ENCODE assay signal across 1 cellular context in the genomic region with DNA sequence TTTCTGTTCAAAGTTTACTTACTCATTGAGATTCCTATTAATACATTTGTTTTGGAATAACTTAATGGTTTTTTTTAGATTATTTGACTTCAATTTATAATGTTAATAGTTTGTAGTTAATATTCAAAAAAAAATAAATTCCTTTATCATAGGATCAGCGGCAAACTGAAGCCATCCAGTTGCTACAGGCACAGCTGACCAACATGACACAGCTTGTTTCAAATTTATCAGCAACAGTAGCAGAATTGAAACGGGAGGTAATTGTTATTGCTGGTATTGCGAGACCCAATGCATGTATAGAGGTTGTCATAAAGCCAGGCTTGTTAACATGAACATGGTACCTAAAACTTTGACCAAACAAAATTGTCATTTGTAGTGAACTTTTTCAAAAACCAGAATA.
TF ChIP-seq lines count a peak whose summit lies in the region.

No MANE protein-coding gene starts in this region.

TF ChIP-seq in K562, 482 proteins besides CTCF, POLR2A, EP300 and RAD21 (continued from another document):
- TF ChIP-seq TCF15 (CRISPR knock-in tag; IDR thresholded peaks at IDR 0.05) (no peak), THRAP3 (IDR thresholded peaks at IDR 0.05; ENCODE audit: borderline replicate concordance) (no peak), FOXM1 (IDR thresholded peaks at IDR 0.05; ENCODE audit: low read depth) (peak; percentile 88), FOXM1 (CRISPR knock-in tag; IDR thresholded peaks at IDR 0.05; ENCODE audit: low read depth) (no peak), HNRNPLL (IDR thresholded peaks at IDR 0.05; ENCODE audit: low read depth, low read length, poor library complexity, severe bottlenecking) (no peak), ZFP36 (IDR thresholded peaks at IDR 0.05; ENCODE audit: low read depth, low read length, partially characterized antibody) (no peak), SMAD4 (CRISPR knock-in tag; conservative IDR thresholded peaks at IDR 0.05) (no peak), POLR2B (IDR thresholded peaks at IDR 0.05; ENCODE audit: low read depth, partially characterized antibody) (no peak), NR2F6 (CRISPR knock-in tag; IDR thresholded peaks at IDR 0.05) (no peak), NFE2L1 (tag; IDR thresholded peaks at IDR 0.05; ENCODE audit: borderline replicate concordance, low read depth) (no peak), ZNF77 (CRISPR knock-in tag; IDR thresholded peaks at IDR 0.05) (no peak), BCOR (IDR thresholded peaks at IDR 0.05) (no peak), NR2C1 (IDR thresholded peaks at IDR 0.05) (no peak), NR2C1 (tag; IDR thresholded peaks at IDR 0.05) (no peak), KLF10 (CRISPR knock-in tag; IDR thresholded peaks at IDR 0.05) (no peak), U2AF1 (optimal IDR thresholded peaks at IDR 0.05; ENCODE audit: low read depth, low read length) (no peak), PKNOX1 (IDR thresholded peaks at IDR 0.05) (no peak), SMARCB1 (IDR thresholded peaks at IDR 0.05; ENCODE audit: insufficient read length, low read depth) (no peak), SMC3 (conservative IDR thresholded peaks at IDR 0.05; ENCODE audit: insufficient read depth, low read depth, low read length) (no peak), NFE2 (IDR thresholded peaks at IDR 0.05; ENCODE audit: low read depth) (peak; percentile 79), MLX (CRISPR knock-in tag; conservative IDR thresholded peaks at IDR 0.05) (no peak), ZEB2 (IDR thresholded peaks at IDR 0.05) (no peak), ZNF174 (CRISPR knock-in tag; IDR thresholded peaks at IDR 0.05) (no peak), XRCC5 (IDR thresholded peaks at IDR 0.05; ENCODE audit: low read depth, low read length) (no peak), MAFG (tag; conservative IDR thresholded peaks at IDR 0.05) (peak; percentile 60), ZNF444 (CRISPR knock-in tag; IDR thresholded peaks at IDR 0.05) (no peak), C11orf30 (IDR thresholded peaks at IDR 0.05; ENCODE audit: low read depth) (0 out of 2 replicates have a peak, but pooled peaks have one; percentile 11), BCL6 (CRISPR knock-in tag; IDR thresholded peaks at IDR 0.05) (no peak), BRCA1 (IDR thresholded peaks at IDR 0.05) (no peak), BRCA1 (CRISPR knock-in tag; IDR thresholded peaks at IDR 0.05) (no peak)
- TF ChIP-seq, protein P1, sequence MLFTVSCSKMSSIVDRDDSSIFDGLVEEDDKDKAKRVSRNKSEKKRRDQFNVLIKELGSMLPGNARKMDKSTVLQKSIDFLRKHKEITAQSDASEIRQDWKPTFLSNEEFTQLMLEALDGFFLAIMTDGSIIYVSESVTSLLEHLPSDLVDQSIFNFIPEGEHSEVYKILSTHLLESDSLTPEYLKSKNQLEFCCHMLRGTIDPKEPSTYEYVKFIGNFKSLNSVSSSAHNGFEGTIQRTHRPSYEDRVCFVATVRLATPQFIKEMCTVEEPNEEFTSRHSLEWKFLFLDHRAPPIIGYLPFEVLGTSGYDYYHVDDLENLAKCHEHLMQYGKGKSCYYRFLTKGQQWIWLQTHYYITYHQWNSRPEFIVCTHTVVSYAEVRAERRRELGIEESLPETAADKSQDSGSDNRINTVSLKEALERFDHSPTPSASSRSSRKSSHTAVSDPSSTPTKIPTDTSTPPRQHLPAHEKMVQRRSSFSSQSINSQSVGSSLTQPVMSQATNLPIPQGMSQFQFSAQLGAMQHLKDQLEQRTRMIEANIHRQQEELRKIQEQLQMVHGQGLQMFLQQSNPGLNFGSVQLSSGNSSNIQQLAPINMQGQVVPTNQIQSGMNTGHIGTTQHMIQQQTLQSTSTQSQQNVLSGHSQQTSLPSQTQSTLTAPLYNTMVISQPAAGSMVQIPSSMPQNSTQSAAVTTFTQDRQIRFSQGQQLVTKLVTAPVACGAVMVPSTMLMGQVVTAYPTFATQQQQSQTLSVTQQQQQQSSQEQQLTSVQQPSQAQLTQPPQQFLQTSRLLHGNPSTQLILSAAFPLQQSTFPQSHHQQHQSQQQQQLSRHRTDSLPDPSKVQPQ (CRISPR knock-in tag; IDR thresholded peaks at IDR 0.05; ENCODE audit: borderline replicate concordance) = no peak
- TF ChIP-seq, protein P2, sequence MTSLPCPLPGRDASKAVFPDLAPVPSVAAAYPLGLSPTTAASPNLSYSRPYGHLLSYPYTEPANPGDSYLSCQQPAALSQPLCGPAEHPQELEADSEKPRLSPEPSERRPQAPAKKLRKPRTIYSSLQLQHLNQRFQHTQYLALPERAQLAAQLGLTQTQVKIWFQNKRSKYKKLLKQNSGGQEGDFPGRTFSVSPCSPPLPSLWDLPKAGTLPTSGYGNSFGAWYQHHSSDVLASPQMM (CRISPR knock-in tag; IDR thresholded peaks at IDR 0.05) = no peak
- TF ChIP-seq, protein P3, sequence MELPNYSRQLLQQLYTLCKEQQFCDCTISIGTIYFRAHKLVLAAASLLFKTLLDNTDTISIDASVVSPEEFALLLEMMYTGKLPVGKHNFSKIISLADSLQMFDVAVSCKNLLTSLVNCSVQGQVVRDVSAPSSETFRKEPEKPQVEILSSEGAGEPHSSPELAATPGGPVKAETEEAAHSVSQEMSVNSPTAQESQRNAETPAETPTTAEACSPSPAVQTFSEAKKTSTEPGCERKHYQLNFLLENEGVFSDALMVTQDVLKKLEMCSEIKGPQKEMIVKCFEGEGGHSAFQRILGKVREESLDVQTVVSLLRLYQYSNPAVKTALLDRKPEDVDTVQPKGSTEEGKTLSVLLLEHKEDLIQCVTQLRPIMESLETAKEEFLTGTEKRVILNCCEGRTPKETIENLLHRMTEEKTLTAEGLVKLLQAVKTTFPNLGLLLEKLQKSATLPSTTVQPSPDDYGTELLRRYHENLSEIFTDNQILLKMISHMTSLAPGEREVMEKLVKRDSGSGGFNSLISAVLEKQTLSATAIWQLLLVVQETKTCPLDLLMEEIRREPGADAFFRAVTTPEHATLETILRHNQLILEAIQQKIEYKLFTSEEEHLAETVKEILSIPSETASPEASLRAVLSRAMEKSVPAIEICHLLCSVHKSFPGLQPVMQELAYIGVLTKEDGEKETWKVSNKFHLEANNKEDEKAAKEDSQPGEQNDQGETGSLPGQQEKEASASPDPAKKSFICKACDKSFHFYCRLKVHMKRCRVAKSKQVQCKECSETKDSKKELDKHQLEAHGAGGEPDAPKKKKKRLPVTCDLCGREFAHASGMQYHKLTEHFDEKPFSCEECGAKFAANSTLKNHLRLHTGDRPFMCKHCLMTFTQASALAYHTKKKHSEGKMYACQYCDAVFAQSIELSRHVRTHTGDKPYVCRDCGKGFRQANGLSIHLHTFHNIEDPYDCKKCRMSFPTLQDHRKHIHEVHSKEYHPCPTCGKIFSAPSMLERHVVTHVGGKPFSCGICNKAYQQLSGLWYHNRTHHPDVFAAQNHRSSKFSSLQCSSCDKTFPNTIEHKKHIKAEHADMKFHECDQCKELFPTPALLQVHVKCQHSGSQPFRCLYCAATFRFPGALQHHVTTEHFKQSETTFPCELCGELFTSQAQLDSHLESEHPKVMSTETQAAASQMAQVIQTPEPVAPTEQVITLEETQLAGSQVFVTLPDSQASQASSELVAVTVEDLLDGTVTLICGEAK (IDR thresholded peaks at IDR 0.05) = no peak
- TF ChIP-seq, protein P3 (CRISPR knock-in tag; IDR thresholded peaks at IDR 0.05) = no peak
- TF ChIP-seq, protein P4, sequence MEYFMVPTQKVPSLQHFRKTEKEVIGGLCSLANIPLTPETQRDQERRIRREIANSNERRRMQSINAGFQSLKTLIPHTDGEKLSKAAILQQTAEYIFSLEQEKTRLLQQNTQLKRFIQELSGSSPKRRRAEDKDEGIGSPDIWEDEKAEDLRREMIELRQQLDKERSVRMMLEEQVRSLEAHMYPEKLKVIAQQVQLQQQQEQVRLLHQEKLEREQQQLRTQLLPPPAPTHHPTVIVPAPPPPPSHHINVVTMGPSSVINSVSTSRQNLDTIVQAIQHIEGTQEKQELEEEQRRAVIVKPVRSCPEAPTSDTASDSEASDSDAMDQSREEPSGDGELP (CRISPR knock-in tag; IDR thresholded peaks at IDR 0.05; ENCODE audit: borderline replicate concordance) = no peak
